1 cellular context compared by ENCODE assay signal in genomic region chr1:206587904-206588303, GRCh38.
TF ChIP-seq lines count a peak whose summit lies in the region.

No MANE protein-coding gene starts in this region.

TF ChIP-seq in H1, 55 proteins besides CTCF, POLR2A, EP300 and RAD21:
- TF ChIP-seq HDAC2 (IDR thresholded peaks at IDR 0.05; ENCODE audit: borderline replicate concordance in 1 of 2, low read depth in 2 of 2, low read length in 2 of 2) (no peak), NRF1 (IDR thresholded peaks at IDR 0.05; ENCODE audit: low read depth, low read length) (no peak), CHD7 (IDR thresholded peaks at IDR 0.05; ENCODE audit: insufficient replicate concordance, low read length) (no peak), BACH1 (IDR thresholded peaks at IDR 0.05; ENCODE audit: low read length) (no peak), YY1 (IDR thresholded peaks at IDR 0.05; ENCODE audit: low read depth, low read length) (no peak)
